Comparison of ENCODE assay signal across 1 cellular context in genomic region chr3:9731206-9732079, GRCh38.
TF ChIP-seq lines count a peak whose summit lies in the region.

BRPF1 (plus strand) TSS chr3:9731735; CDS start chr3:9734141, 2,406 bp downstream.

TF ChIP-seq in K562, 482 proteins besides CTCF, POLR2A, EP300 and RAD21 (continued from another document and continues in another):
- peak; percentile 84 for TF ChIP-seq REST (CRISPR knock-in tag; IDR thresholded peaks at IDR 0.05; ENCODE audit: low read depth)
- TF ChIP-seq CC2D1A (IDR thresholded peaks at IDR 0.05), result no peak
- peak; percentile 65 to 73 for TF ChIP-seq E2F6 (IDR thresholded peaks at IDR 0.05; ENCODE audit: borderline replicate concordance in 1 of 2, extremely low read depth in 1 of 2, insufficient read depth in 1 of 2, insufficient read length in 1 of 2, low read depth in 1 of 2, low read length in 1 of 2, poor library complexity in 1 of 2, severe bottlenecking in 1 of 2)
- peak; percentile 85 for TF ChIP-seq PHF20 (IDR thresholded peaks at IDR 0.05; ENCODE audit: partially characterized antibody)
- TF ChIP-seq AFF4 (CRISPR knock-in tag; IDR thresholded peaks at IDR 0.05), result no peak
- 0 out of 2 replicates have a peak, but pooled peaks have one; percentile 25 for TF ChIP-seq MTA3 (IDR thresholded peaks at IDR 0.05; ENCODE audit: borderline replicate concordance)
- TF ChIP-seq IFI16 (CRISPR knock-in tag; IDR thresholded peaks at IDR 0.05), result no peak
- TF ChIP-seq THRA (IDR thresholded peaks at IDR 0.05), result no peak
- TF ChIP-seq RB1 (IDR thresholded peaks at IDR 0.05; ENCODE audit: low read depth), result peak; percentile 97
- TF ChIP-seq ZNF140 (CRISPR knock-in tag; IDR thresholded peaks at IDR 0.05), result no peak
- TF ChIP-seq ZNF143 (CRISPR knock-in tag; IDR thresholded peaks at IDR 0.05), result no peak
- TF ChIP-seq COPS2 (conservative IDR thresholded peaks at IDR 0.05), result no peak
- TF ChIP-seq ATF4 (CRISPR knock-in tag; IDR thresholded peaks at IDR 0.05), result no peak
- TF ChIP-seq ZBTB11 (CRISPR knock-in tag; IDR thresholded peaks at IDR 0.05), result peak in 1 of 3 experiments; percentile 47; a peak in 2 of 6 replicates
- TF ChIP-seq XRCC5 (IDR thresholded peaks at IDR 0.05; ENCODE audit: low read depth, low read length), result peak; percentile 72; the same call in 1 of the 2 replicates
- no peak for TF ChIP-seq NR3C1 (CRISPR knock-in tag; IDR thresholded peaks at IDR 0.05)
- no peak for TF ChIP-seq CCAR2 (IDR thresholded peaks at IDR 0.05; ENCODE audit: low read depth, low read length)
- no peak for TF ChIP-seq MBD1 (CRISPR knock-in tag; IDR thresholded peaks at IDR 0.05)
- TF ChIP-seq ZBTB9 (CRISPR knock-in tag; IDR thresholded peaks at IDR 0.05), result peak; percentile 91
- TF ChIP-seq CBFB (CRISPR knock-in tag; IDR thresholded peaks at IDR 0.05), result peak; percentile 77
- no peak for TF ChIP-seq RBM14 (IDR thresholded peaks at IDR 0.05; ENCODE audit: borderline replicate concordance, insufficient read depth, low read depth, low read length)
- peak; percentile 57; the same call in 1 of the 2 replicates for TF ChIP-seq ETS1 (conservative IDR thresholded peaks at IDR 0.05; ENCODE audit: control insufficient read depth, low read depth, low read length)
- TF ChIP-seq ZZZ3 (IDR thresholded peaks at IDR 0.05), result peak; percentile 93
- no peak for TF ChIP-seq SNRNP70 (optimal IDR thresholded peaks at IDR 0.05; ENCODE audit: low read depth, low read length)
- no peak for TF ChIP-seq NR2C2 (CRISPR knock-in tag; IDR thresholded peaks at IDR 0.05)
- TF ChIP-seq NR2C2 (tag; IDR thresholded peaks at IDR 0.05), result peak; percentile 80
- TF ChIP-seq ZNF431 (CRISPR knock-in tag; IDR thresholded peaks at IDR 0.05), result no peak; the same call in 1 of the 2 replicates
- TF ChIP-seq ZFPM2 (CRISPR knock-in tag; IDR thresholded peaks at IDR 0.05), result no peak
- no peak for TF ChIP-seq WHSC1 (IDR thresholded peaks at IDR 0.05; ENCODE audit: low read length)
- TF ChIP-seq TAF15 (IDR thresholded peaks at IDR 0.05; ENCODE audit: low read depth, low read length), result no peak
- no peak for TF ChIP-seq NCOA2 (IDR thresholded peaks at IDR 0.05; ENCODE audit: partially characterized antibody in 2 of 2)
